Comparison of ENCODE assay signal across 11 cellular contexts in genomic region chr9:70053864-70054263, GRCh38. TPM values are rescaled to one million over a fixed set of nuclear protein-coding genes. Genes with fewer than 3 reads are reported as not detected.
DNase-seq lines count a peak whose midpoint lies in the region; ATAC-seq, FAIRE-seq and TF ChIP-seq lines count a peak whose summit lies in the region.
"Had no signal": no experiment of that assay in that cellular context is flagged by ENCODE, and none has a peak within 500 bp of the region (broad histone marks: within the 10 kb centered on the region; RNA-seq: fewer than 3 reads in every experiment).

No MANE protein-coding gene starts in this region.

- no peak for FAIRE-seq in GM12892 (lab: Jason Lieb, UNC)

- peaks cover 34% of the 10 kb centered on the region for H3K4me1 ChIP-seq in testis

- 60 to 67% methylated on average over 2 of the region's 2 CpGs for WGBS in testis, 2 donors

- intact Hi-C loops in testis (cut with DNase I; ENCODE audit: low total_unique reads): no loop called here

- TF ChIP-seq POLR2A in GM12892 (IDR thresholded peaks at IDR 0.05; ENCODE audit: low read depth, low read length) (no peak), testis (IDR thresholded peaks at IDR 0.05) (no peak)

- no peaks in the 10 kb centered on the region for H3K9me3 ChIP-seq in testis

- H3K27ac ChIP-seq in epithelial cell of prostate (peak overlapping the region; percentile 56), testis (peak overlapping the region in 1 of 2 donors; percentile 65)

- no peak for ATAC-seq in HG03135 (IDR thresholded peaks at IDR 0.05; ENCODE audit: unreplicated experiment)
- ATAC-seq: stimulated activated effector memory CD8-positive, alpha-beta T cell treated with anti-CD3 and anti-CD28 coated beads, Interleukin-12 subunit alpha, Interleukin-12 subunit beta, amount 100 ng/mL, for 72 hours had no signal

- no peaks in the 10 kb centered on the region for H3K27me3 ChIP-seq in testis

- H3K4me3 ChIP-seq in testis: no peak overlapping the region

- DNase-seq in EL: peak; percentile 19
- peak; percentile 44 to 51 for DNase-seq in NCI-H524 (lab: John Stamatoyannopoulos, UW)
- peak; percentile 66 for DNase-seq in epithelial cell of prostate (ENCODE audit: low read depth, low spot score)
- peak; percentile 86 for DNase-seq in renal cortical epithelial cell (ENCODE audit: low read depth)
- no peak for DNase-seq in stimulated activated CD4-positive, alpha-beta T cell treated with anti-CD3 and anti-CD28 coated beads, Interleukin-2, amount 100 ng/mL, for 24 hours
- no peak for DNase-seq in GM12892 (ENCODE audit: insufficient read length)
- no peak for DNase-seq in testis
- DNase-seq: activated B cell treated with CpG ODN at 0.5 μM for 24 hours, NCI-H2081 treated with DMSO at 0.1 percent for 48 hours had no signal

- no peak for TF ChIP-seq CTCF in testis (IDR thresholded peaks at IDR 0.05)

- no peaks in the 10 kb centered on the region for H3K36me3 ChIP-seq in testis (ENCODE audit: low read depth, missing control alignments)

RNA-seq across cellular contexts. Expression of gene MAMDC2, which starts 10.2 kb away (rescaled TPM):
- total RNA-seq in renal cortical epithelial cell: 32.9 and 39.1 TPM in 2 replicates
- not detected for polyA plus RNA-seq in GM12892 (2012; ENCODE audit: missing spikeins)
- total RNA-seq in testis: 10 to 100 TPM; 13.7 to 28.3 TPM
- 15.1 TPM for polyA plus RNA-seq in testis (ENCODE audit: insufficient read depth, low read depth, low replicate concordance)
- total RNA-seq: activated B cell treated with CpG ODN at 0.5 μM for 24 hours had no signal

Comparison
In these comparisons a context has a peak if more than half of its experiments do, and no peak if none do; other contexts are left out.
1. DNase-seq: peak in EL (single experiment), NCI-H524 (2 of 2), epithelial cell of prostate (single experiment) and renal cortical epithelial cell (single experiment); none in stimulated activated CD4-positive, alpha-beta T cell treated with anti-CD3 and anti-CD28 coated beads, Interleukin-2, amount 100 ng/mL, for 24 hours (0 of 2), GM12892 (single experiment) and testis (single experiment).